ENCODE assay signal across 8 cellular contexts in genomic region chr6:14734416-14735340, GRCh38.
A peak's percentile ranks its signal among the peaks of the same experiment; 100 is the strongest.
DNase-seq lines count a peak whose midpoint lies in the region; ATAC-seq and TF ChIP-seq lines count a peak whose summit lies in the region.

No MANE protein-coding gene starts in this region.

- peaks cover 96% of the 10 kb centered on the region for H3K4me1 Mint-ChIP-seq in activated T-helper 2 cell treated with anti-CD3 and anti-CD28 coated beads, Interferon-gamma antibody, Interleukin-2, Interleukin-4, amounts not matched to agents 10 μg/mL and 5 μg/mL and 100 μg/mL, durations not matched to agents 14 hours and 24 hours and 36 hours (ENCODE audit: low read depth)
- peaks cover 30 to 84% (median 71%) of the 10 kb centered on the region in 7 donors for H3K4me1 Mint-ChIP-seq in naive thymus-derived CD4-positive, alpha-beta T cell

- intact Hi-C loops in activated T-helper 2 cell treated with anti-CD3 and anti-CD28 coated beads, Interferon-gamma antibody, Interleukin-2, Interleukin-4, amounts not matched to agents 10 μg/mL and 5 μg/mL and 100 μg/mL, durations not matched to agents 14 hours and 24 hours and 36 hours (cut with micrococcal nuclease), result loop anchor here (1.0 to 10.0 kb wide), 8 partner anchors 9 to 680 kb away; no protein-coding TSS in a partner anchor
- intact Hi-C loops in naive thymus-derived CD4-positive, alpha-beta T cell (cut with micrococcal nuclease), result loop anchor here (1.0 to 10.0 kb wide), 10 partner anchors 9 to 690 kb away; partner anchors contain the start of gene JARID2 (in 2 of the 2)
- intact Hi-C loops in sigmoid colon (cut with DNase I), result no loop called here

- peak overlapping the region; percentile 96 for H3K27ac Mint-ChIP-seq in activated T-helper 2 cell treated with anti-CD3 and anti-CD28 coated beads, Interferon-gamma antibody, Interleukin-2, Interleukin-4, amounts not matched to agents 10 μg/mL and 5 μg/mL and 100 μg/mL, durations not matched to agents 14 hours and 24 hours and 36 hours
- H3K27ac Mint-ChIP-seq in naive thymus-derived CD4-positive, alpha-beta T cell, result peak overlapping the region in 8 of 9 donors; percentile 12 to 86 (median 54)

- WGBS in sigmoid colon, 2 donors, result 55 to 75% methylated on average over 5 of the region's 5 CpGs

- H3K36me3 ChIP-seq in naive thymus-derived CD4-positive, alpha-beta T cell (ENCODE audit: control insufficient read depth in 2 of 3, insufficient read depth in 3 of 3, low read length in 3 of 3), result no peaks in the 10 kb centered on the region
- H3K36me3 ChIP-seq in sigmoid colon, result no peaks in the 10 kb centered on the region

- H3K9me3 Mint-ChIP-seq in activated T-helper 2 cell treated with anti-CD3 and anti-CD28 coated beads, Interferon-gamma antibody, Interleukin-2, Interleukin-4, amounts not matched to agents 10 μg/mL and 5 μg/mL and 100 μg/mL, durations not matched to agents 14 hours and 24 hours and 36 hours, result peaks cover 10% of the 10 kb centered on the region
- H3K9me3 Mint-ChIP-seq in naive thymus-derived CD4-positive, alpha-beta T cell, result peaks cover 0 to 9% (median 0%) of the 10 kb centered on the region in 11 donors

- no peaks in the 10 kb centered on the region for H3K27me3 ChIP-seq in naive thymus-derived CD4-positive, alpha-beta T cell (ENCODE audit: control insufficient read depth in 2 of 2, insufficient read depth in 2 of 2, low read length in 2 of 2)
- H3K27me3 ChIP-seq in sigmoid colon, result no peaks in the 10 kb centered on the region

- DNase-seq in GDM1 (lab: John Stamatoyannopoulos, UW), result peak; percentile 62
- DNase-seq in Jurkat, Clone E6-1 (ENCODE audit: low read depth, low spot score), result peak; percentile 77
- peak; percentile 35 for DNase-seq in activated T-helper 2 cell treated with anti-CD3 and anti-CD28 coated beads, Interferon-gamma antibody, Interleukin-2, Interleukin-4, amounts not matched to agents 10 μg/mL and 5 μg/mL and 100 μg/mL, durations not matched to agents 14 hours and 24 hours and 36 hours (ENCODE audit: low spot score)
- DNase-seq in naive thymus-derived CD4-positive, alpha-beta T cell, result peak in 7 of 9 donors; percentile 20 to 54 (median 44)
- DNase-seq in NCI-H146 (lab: John Stamatoyannopoulos, UW), result no peak
- no peak for DNase-seq in sigmoid colon
- DNase-seq in NCI-H1105 (lab: John Stamatoyannopoulos, UW), result no peak

- H3K4me1 ChIP-seq in naive thymus-derived CD4-positive, alpha-beta T cell (ENCODE audit: control insufficient read depth in 2 of 2, insufficient read depth in 2 of 2, low read length in 2 of 2), result peaks cover 31 to 34% of the 10 kb centered on the region in 2 donors
- no peaks in the 10 kb centered on the region for H3K4me1 ChIP-seq in sigmoid colon

- ATAC-seq in GM21447 (IDR thresholded peaks at IDR 0.05; ENCODE audit: unreplicated experiment), result peak; percentile 91
- peak; percentile 78 for ATAC-seq in naive thymus-derived CD4-positive, alpha-beta T cell

- CTCF ChIA-PET in naive thymus-derived CD4-positive, alpha-beta T cell (lab: Charles Lee), result no interaction called here

- POLR2A ChIA-PET in naive thymus-derived CD4-positive, alpha-beta T cell (lab: Charles Lee), result interaction anchor here (1.0 kb wide), 1 partner anchor 17 kb away, joined by 3 read pairs; no protein-coding TSS in a partner anchor

- no peaks in the 10 kb centered on the region for H3K27me3 Mint-ChIP-seq in activated T-helper 2 cell treated with anti-CD3 and anti-CD28 coated beads, Interferon-gamma antibody, Interleukin-2, Interleukin-4, amounts not matched to agents 10 μg/mL and 5 μg/mL and 100 μg/mL, durations not matched to agents 14 hours and 24 hours and 36 hours (ENCODE audit: low read depth)
- no peaks in the 10 kb centered on the region for H3K27me3 Mint-ChIP-seq in naive thymus-derived CD4-positive, alpha-beta T cell

- TF ChIP-seq POLR2A in sigmoid colon (IDR thresholded peaks at IDR 0.05), result no peak

- H3K36me3 Mint-ChIP-seq in activated T-helper 2 cell treated with anti-CD3 and anti-CD28 coated beads, Interferon-gamma antibody, Interleukin-2, Interleukin-4, amounts not matched to agents 10 μg/mL and 5 μg/mL and 100 μg/mL, durations not matched to agents 14 hours and 24 hours and 36 hours (ENCODE audit: low read depth), result peaks cover 44% of the 10 kb centered on the region
- peaks cover 0 to 25% (median 0%) of the 10 kb centered on the region in 5 donors for H3K36me3 Mint-ChIP-seq in naive thymus-derived CD4-positive, alpha-beta T cell

- TF ChIP-seq CTCF in sigmoid colon (IDR thresholded peaks at IDR 0.05), result no peak

- H3K4me3 ChIP-seq in Jurkat, Clone E6-1 (ENCODE audit: low read length), result no peak overlapping the region
- H3K4me3 ChIP-seq in naive thymus-derived CD4-positive, alpha-beta T cell (ENCODE audit: low read length), result no peak overlapping the region
- no peak overlapping the region for H3K4me3 ChIP-seq in sigmoid colon

- peak in 1 of 4 donors; percentile 51 for TF ChIP-seq EP300 in sigmoid colon (IDR thresholded peaks at IDR 0.05)

- no peaks in the 10 kb centered on the region for H3K9me3 ChIP-seq in naive thymus-derived CD4-positive, alpha-beta T cell (ENCODE audit: control insufficient read depth in 2 of 3, low read length in 3 of 3)
- no peaks in the 10 kb centered on the region for H3K9me3 ChIP-seq in sigmoid colon

- H3K4me3 Mint-ChIP-seq in activated T-helper 2 cell treated with anti-CD3 and anti-CD28 coated beads, Interferon-gamma antibody, Interleukin-2, Interleukin-4, amounts not matched to agents 10 μg/mL and 5 μg/mL and 100 μg/mL, durations not matched to agents 14 hours and 24 hours and 36 hours (ENCODE audit: low read depth), result peak overlapping the region; percentile 62
- peak overlapping the region in 9 of 10 donors; percentile 23 to 72 (median 52) for H3K4me3 Mint-ChIP-seq in naive thymus-derived CD4-positive, alpha-beta T cell

- no peak overlapping the region for H3K27ac ChIP-seq in naive thymus-derived CD4-positive, alpha-beta T cell (ENCODE audit: low read depth, low read length)
- peak overlapping the region in 1 of 4 donors; percentile 28 for H3K27ac ChIP-seq in sigmoid colon

Comparison
In these comparisons a context has a peak if more than half of its experiments do, and no peak if none do; other contexts are left out.
1. DNase-seq: peak in GDM1 (single experiment), Jurkat, Clone E6-1 (single experiment), activated T-helper 2 cell treated with anti-CD3 and anti-CD28 coated beads, Interferon-gamma antibody, Interleukin-2, Interleukin-4, amounts not matched to agents 10 μg/mL and 5 μg/mL and 100 μg/mL, durations not matched to agents 14 hours and 24 hours and 36 hours (single experiment) and naive thymus-derived CD4-positive, alpha-beta T cell (7 of 9); none in NCI-H146 (single experiment), sigmoid colon (single experiment) and NCI-H1105 (single experiment).